1 cellular context compared by ENCODE assay signal in genomic region chr3:149655826-149656599, GRCh38.
TF ChIP-seq lines count a peak whose summit lies in the region.

No MANE protein-coding gene starts in this region.

TF ChIP-seq in H1, 55 proteins besides CTCF, POLR2A, EP300 and RAD21 (continued from another document):
- TF ChIP-seq, protein P1, sequence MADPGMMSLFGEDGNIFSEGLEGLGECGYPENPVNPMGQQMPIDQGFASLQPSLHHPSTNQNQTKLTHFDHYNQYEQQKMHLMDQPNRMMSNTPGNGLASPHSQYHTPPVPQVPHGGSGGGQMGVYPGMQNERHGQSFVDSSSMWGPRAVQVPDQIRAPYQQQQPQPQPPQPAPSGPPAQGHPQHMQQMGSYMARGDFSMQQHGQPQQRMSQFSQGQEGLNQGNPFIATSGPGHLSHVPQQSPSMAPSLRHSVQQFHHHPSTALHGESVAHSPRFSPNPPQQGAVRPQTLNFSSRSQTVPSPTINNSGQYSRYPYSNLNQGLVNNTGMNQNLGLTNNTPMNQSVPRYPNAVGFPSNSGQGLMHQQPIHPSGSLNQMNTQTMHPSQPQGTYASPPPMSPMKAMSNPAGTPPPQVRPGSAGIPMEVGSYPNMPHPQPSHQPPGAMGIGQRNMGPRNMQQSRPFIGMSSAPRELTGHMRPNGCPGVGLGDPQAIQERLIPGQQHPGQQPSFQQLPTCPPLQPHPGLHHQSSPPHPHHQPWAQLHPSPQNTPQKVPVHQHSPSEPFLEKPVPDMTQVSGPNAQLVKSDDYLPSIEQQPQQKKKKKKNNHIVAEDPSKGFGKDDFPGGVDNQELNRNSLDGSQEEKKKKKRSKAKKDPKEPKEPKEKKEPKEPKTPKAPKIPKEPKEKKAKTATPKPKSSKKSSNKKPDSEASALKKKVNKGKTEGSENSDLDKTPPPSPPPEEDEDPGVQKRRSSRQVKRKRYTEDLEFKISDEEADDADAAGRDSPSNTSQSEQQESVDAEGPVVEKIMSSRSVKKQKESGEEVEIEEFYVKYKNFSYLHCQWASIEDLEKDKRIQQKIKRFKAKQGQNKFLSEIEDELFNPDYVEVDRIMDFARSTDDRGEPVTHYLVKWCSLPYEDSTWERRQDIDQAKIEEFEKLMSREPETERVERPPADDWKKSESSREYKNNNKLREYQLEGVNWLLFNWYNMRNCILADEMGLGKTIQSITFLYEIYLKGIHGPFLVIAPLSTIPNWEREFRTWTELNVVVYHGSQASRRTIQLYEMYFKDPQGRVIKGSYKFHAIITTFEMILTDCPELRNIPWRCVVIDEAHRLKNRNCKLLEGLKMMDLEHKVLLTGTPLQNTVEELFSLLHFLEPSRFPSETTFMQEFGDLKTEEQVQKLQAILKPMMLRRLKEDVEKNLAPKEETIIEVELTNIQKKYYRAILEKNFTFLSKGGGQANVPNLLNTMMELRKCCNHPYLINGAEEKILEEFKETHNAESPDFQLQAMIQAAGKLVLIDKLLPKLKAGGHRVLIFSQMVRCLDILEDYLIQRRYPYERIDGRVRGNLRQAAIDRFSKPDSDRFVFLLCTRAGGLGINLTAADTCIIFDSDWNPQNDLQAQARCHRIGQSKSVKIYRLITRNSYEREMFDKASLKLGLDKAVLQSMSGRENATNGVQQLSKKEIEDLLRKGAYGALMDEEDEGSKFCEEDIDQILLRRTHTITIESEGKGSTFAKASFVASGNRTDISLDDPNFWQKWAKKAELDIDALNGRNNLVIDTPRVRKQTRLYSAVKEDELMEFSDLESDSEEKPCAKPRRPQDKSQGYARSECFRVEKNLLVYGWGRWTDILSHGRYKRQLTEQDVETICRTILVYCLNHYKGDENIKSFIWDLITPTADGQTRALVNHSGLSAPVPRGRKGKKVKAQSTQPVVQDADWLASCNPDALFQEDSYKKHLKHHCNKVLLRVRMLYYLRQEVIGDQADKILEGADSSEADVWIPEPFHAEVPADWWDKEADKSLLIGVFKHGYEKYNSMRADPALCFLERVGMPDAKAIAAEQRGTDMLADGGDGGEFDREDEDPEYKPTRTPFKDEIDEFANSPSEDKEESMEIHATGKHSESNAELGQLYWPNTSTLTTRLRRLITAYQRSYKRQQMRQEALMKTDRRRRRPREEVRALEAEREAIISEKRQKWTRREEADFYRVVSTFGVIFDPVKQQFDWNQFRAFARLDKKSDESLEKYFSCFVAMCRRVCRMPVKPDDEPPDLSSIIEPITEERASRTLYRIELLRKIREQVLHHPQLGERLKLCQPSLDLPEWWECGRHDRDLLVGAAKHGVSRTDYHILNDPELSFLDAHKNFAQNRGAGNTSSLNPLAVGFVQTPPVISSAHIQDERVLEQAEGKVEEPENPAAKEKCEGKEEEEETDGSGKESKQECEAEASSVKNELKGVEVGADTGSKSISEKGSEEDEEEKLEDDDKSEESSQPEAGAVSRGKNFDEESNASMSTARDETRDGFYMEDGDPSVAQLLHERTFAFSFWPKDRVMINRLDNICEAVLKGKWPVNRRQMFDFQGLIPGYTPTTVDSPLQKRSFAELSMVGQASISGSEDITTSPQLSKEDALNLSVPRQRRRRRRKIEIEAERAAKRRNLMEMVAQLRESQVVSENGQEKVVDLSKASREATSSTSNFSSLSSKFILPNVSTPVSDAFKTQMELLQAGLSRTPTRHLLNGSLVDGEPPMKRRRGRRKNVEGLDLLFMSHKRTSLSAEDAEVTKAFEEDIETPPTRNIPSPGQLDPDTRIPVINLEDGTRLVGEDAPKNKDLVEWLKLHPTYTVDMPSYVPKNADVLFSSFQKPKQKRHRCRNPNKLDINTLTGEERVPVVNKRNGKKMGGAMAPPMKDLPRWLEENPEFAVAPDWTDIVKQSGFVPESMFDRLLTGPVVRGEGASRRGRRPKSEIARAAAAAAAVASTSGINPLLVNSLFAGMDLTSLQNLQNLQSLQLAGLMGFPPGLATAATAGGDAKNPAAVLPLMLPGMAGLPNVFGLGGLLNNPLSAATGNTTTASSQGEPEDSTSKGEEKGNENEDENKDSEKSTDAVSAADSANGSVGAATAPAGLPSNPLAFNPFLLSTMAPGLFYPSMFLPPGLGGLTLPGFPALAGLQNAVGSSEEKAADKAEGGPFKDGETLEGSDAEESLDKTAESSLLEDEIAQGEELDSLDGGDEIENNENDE (IDR thresholded peaks at IDR 0.05; ENCODE audit: insufficient replicate concordance, low read length): no peak
- no peak for TF ChIP-seq EGR1 (IDR thresholded peaks at IDR 0.05; ENCODE audit: borderline replicate concordance, low read depth, low read length)
- TF ChIP-seq BCL11A (IDR thresholded peaks at IDR 0.05; ENCODE audit: low read depth in 2 of 2, low read length in 2 of 2): no peak
- TF ChIP-seq PHF8 (conservative IDR thresholded peaks at IDR 0.05; ENCODE audit: low read depth, low read length): no peak
- no peak for TF ChIP-seq CHD1 (IDR thresholded peaks at IDR 0.05; ENCODE audit: low read depth, low read length)
